26 cellular contexts compared by ENCODE assay signal in genomic region chr9:31740705-31741104, GRCh38.
"Had no signal": no experiment of that assay in that cellular context is flagged by ENCODE, and none has a peak within 500 bp of the region (broad histone marks: within the 10 kb centered on the region; RNA-seq: fewer than 3 reads in every experiment).

No MANE protein-coding gene starts in this region.

- H3K9me3 ChIP-seq: MG63, SJCRH30, SK-N-SH had no signal

- DNase-seq: activated CD4-positive, alpha-beta memory T cell treated with anti-CD3 and anti-CD28 coated beads, Interleukin-2, amount 10 ng/mL, durations not matched to agents 7 days and 5 days; activated CD4-positive, alpha-beta T cell treated with anti-CD3 and anti-CD28 coated beads for 36 hours; activated CD4-positive, alpha-beta T cell treated with anti-CD3 and anti-CD28 coated beads, Interleukin-2, amount 50 U/mL, for 1 hour; activated gamma-delta T cell; activated naive CD4-positive, alpha-beta T cell treated with anti-CD3 and anti-CD28 coated beads for 36 hours; activated T-cell treated with anti-CD3 and anti-CD28 coated beads for 4 hours; activated T-cell treated with anti-CD3 and anti-CD28 coated beads, Interleukin-2, amount 50 U/mL, for 48 hours; anterior cingulate cortex; MG63; MV-4-11; NCI-H1105; NCI-H1436; NCI-H1694 treated with DMSO at 0.1 percent for 48 hours; NCI-H2029 treated with DMSO at 0.1 percent for 48 hours; NCI-H510A treated with DMSO at 0.1 percent for 48 hours; NCI-H69; NK-92 treated with Interleukin-12 subunit alpha and Interleukin-12 subunit beta, amount 100 ng/mL, for 24 hours; OCI-M1; Right ventricle myocardium superior; RPMI8226; SJCRH30; SK-N-SH; T-helper 1 cell; WERI-Rb-1 had no signal

- H3K4me3 ChIP-seq: MG63, SJCRH30 had no signal

- H3K4me1 ChIP-seq: SJCRH30 had no signal

- H3K27me3 ChIP-seq: MG63, SJCRH30 had no signal

- ATAC-seq: activated CD4-positive, alpha-beta T cell treated with anti-CD3 and anti-CD28 coated beads for 36 hours; activated T-helper 17 cell treated with anti-CD3 and anti-CD28 coated beads, Interleukin-2, amount 50 U/mL, for 72 hours; Panc1 had no signal

- H3K36me3 ChIP-seq: MG63, SJCRH30, WERI-Rb-1 had no signal
